In genomic region chr20:64087226-64087825, GRCh38 we compare ENCODE assay signal across 7 cellular contexts. TPM values are rescaled to one million over a fixed set of nuclear protein-coding genes. Genes with fewer than 3 reads are reported as not detected.
"Had no signal": no experiment of that assay in that cellular context is flagged by ENCODE, and none has a peak within 500 bp of the region (broad histone marks: within the 10 kb centered on the region; RNA-seq: fewer than 3 reads in every experiment).

No MANE protein-coding gene starts in this region.

RNA-seq across cellular contexts. Expression of gene LKAAEAR1, which starts 3.1 kb away (rescaled TPM):
- total RNA-seq: GM23338, HFFc6 had no signal

RNA-seq across cellular contexts. Expression of gene NPBWR2, which starts 20.0 kb away (rescaled TPM):
- total RNA-seq: GM23248, GM23338, H1, H4, H7, H9, HFFc6 had no signal
